Comparison of ENCODE assay signal across 20 cellular contexts in genomic region chr1:179262183-179262582, GRCh38.
"Had no signal": no experiment of that assay in that cellular context is flagged by ENCODE, and none has a peak within 500 bp of the region (broad histone marks: within the 10 kb centered on the region; RNA-seq: fewer than 3 reads in every experiment).

No MANE protein-coding gene starts in this region.

- H3K4me1 ChIP-seq: colonic mucosa, esophagus muscularis mucosa, foreskin keratinocyte, gastrocnemius medialis, heart right ventricle, left lung, lower lobe of right lung had no signal

- H3K27me3 ChIP-seq: colonic mucosa, esophagus muscularis mucosa, foreskin keratinocyte, gastrocnemius medialis, heart right ventricle, left lung had no signal

- H3K36me3 ChIP-seq: colonic mucosa, esophagus muscularis mucosa, gastrocnemius medialis, heart right ventricle, left lung, lower lobe of right lung had no signal

- H3K27me3 Mint-ChIP-seq: dendritic cell treated with granulocyte-macrophage colony-stimulating factor and Interleukin-4, amounts not matched to agents 40 ng/mL and 50 ng/mL, for 4 days; effector memory CD8-positive, alpha-beta T cell; naive B cell; naive thymus-derived CD8-positive, alpha-beta T cell had no signal

- H3K9me3 ChIP-seq: colonic mucosa, esophagus muscularis mucosa, gastrocnemius medialis, heart right ventricle, left lung, lower lobe of right lung, mucosa of descending colon had no signal

- H3K36me3 Mint-ChIP-seq: mesothelial cell of epicardium, naive B cell had no signal

- H3K27ac ChIP-seq: colonic mucosa, esophagus muscularis mucosa, foreskin keratinocyte, gastrocnemius medialis, heart right ventricle, left lung, lower lobe of right lung had no signal

- H3K9me3 Mint-ChIP-seq: dendritic cell treated with granulocyte-macrophage colony-stimulating factor and Interleukin-4, amounts not matched to agents 40 ng/mL and 50 ng/mL, for 4 days; effector memory CD8-positive, alpha-beta T cell; mesothelial cell of epicardium; naive B cell; naive thymus-derived CD8-positive, alpha-beta T cell had no signal

- DNase-seq: colonic mucosa; cortex of kidney; effector CD8-positive, alpha-beta T cell; effector memory CD8-positive, alpha-beta T cell; foreskin keratinocyte; gastrocnemius medialis; glutamatergic neuron; head of caudate nucleus; heart right ventricle; hippocampal formation; left cardiac atrium; left lung; left ventricle myocardium superior; lower lobe of right lung; mucosa of descending colon; naive B cell; naive thymus-derived CD8-positive, alpha-beta T cell had no signal

- H3K4me3 ChIP-seq: colonic mucosa, esophagus muscularis mucosa, gastrocnemius medialis, heart right ventricle, left lung, lower lobe of right lung, mucosa of descending colon had no signal

- H3K4me1 Mint-ChIP-seq: naive B cell had no signal

- H3K4me3 Mint-ChIP-seq: dendritic cell treated with granulocyte-macrophage colony-stimulating factor and Interleukin-4, amounts not matched to agents 40 ng/mL and 50 ng/mL, for 4 days; effector memory CD8-positive, alpha-beta T cell; mesothelial cell of epicardium; naive B cell; naive thymus-derived CD8-positive, alpha-beta T cell had no signal

- H3K27ac Mint-ChIP-seq: dendritic cell treated with granulocyte-macrophage colony-stimulating factor and Interleukin-4, amounts not matched to agents 40 ng/mL and 50 ng/mL, for 4 days; effector memory CD8-positive, alpha-beta T cell; mesothelial cell of epicardium had no signal
